Comparison of ENCODE assay signal across 12 cellular contexts in genomic region chr15:74265046-74265639, GRCh38. TPM values are rescaled to one million over a fixed set of nuclear protein-coding genes. Genes with fewer than 3 reads are reported as not detected.
DNase-seq lines count a peak whose midpoint lies in the region; ATAC-seq and TF ChIP-seq lines count a peak whose summit lies in the region.
"Had no signal": no experiment of that assay in that cellular context is flagged by ENCODE, and none has a peak within 500 bp of the region (broad histone marks: within the 10 kb centered on the region; RNA-seq: fewer than 3 reads in every experiment).

No MANE protein-coding gene starts in this region.

- peaks cover 31% of the 10 kb centered on the region for H3K27me3 Mint-ChIP-seq in activated T-cell treated with anti-CD3 and anti-CD28 coated beads, Interleukin-2, amount 50 U/mL, for 72 hours (ENCODE audit: low read depth)
- peaks cover 45% of the 10 kb centered on the region for H3K27me3 Mint-ChIP-seq in activated T-cell treated with anti-CD3 and anti-CD28 coated beads, Interleukin-2, amount 50 U/mL, for 4 hours (ENCODE audit: low read depth)
- H3K27me3 Mint-ChIP-seq in neural progenitor cell (ENCODE audit: insufficient read depth, low read depth), result peaks cover 27% of the 10 kb centered on the region

- ATAC-seq in activated T-cell treated with anti-CD3 and anti-CD28 coated beads, Interleukin-2, amount 50 U/mL, for 72 hours (replicated peaks in 1 of 2), result no peak
- ATAC-seq in activated T-cell treated with anti-CD3 and anti-CD28 coated beads, Interleukin-2, amount 50 U/mL, for 4 hours, result no peak
- ATAC-seq: mucosa of descending colon had no signal

- H3K9me3 Mint-ChIP-seq in activated T-cell treated with anti-CD3 and anti-CD28 coated beads, Interleukin-2, amount 50 U/mL, for 72 hours, result no peaks in the 10 kb centered on the region
- no peaks in the 10 kb centered on the region for H3K9me3 Mint-ChIP-seq in activated T-cell treated with anti-CD3 and anti-CD28 coated beads, Interleukin-2, amount 50 U/mL, for 4 hours
- H3K9me3 Mint-ChIP-seq in neural progenitor cell, result no peaks in the 10 kb centered on the region

- H3K27ac ChIP-seq in neural progenitor cell, result no peak overlapping the region
- H3K27ac ChIP-seq: stomach had no signal

- H2AFZ ChIP-seq in neural progenitor cell (replicated peaks), result no peak overlapping the region

- H3K79me2 ChIP-seq in neural progenitor cell (ENCODE audit: low read depth), result no peaks in the 10 kb centered on the region

- no peaks in the 10 kb centered on the region for H3K36me3 Mint-ChIP-seq in activated T-cell treated with anti-CD3 and anti-CD28 coated beads, Interleukin-2, amount 50 U/mL, for 72 hours (ENCODE audit: insufficient read depth in 2 of 2)
- no peaks in the 10 kb centered on the region for H3K36me3 Mint-ChIP-seq in activated T-cell treated with anti-CD3 and anti-CD28 coated beads, Interleukin-2, amount 50 U/mL, for 4 hours (ENCODE audit: insufficient read depth)
- H3K36me3 Mint-ChIP-seq in neural progenitor cell, result no peaks in the 10 kb centered on the region

- H3K4me2 ChIP-seq in neural progenitor cell, result no peak overlapping the region

- H3K4me3 ChIP-seq in choroid plexus epithelial cell (ENCODE audit: low read depth, low read length) (no peak overlapping the region), neural progenitor cell (no peak overlapping the region)
- H3K4me3 ChIP-seq: mucosa of descending colon, stomach had no signal

- H3K27me3 ChIP-seq in neural progenitor cell, result no peaks in the 10 kb centered on the region

- no peak overlapping the region for H3K27ac Mint-ChIP-seq in activated T-cell treated with anti-CD3 and anti-CD28 coated beads, Interleukin-2, amount 50 U/mL, for 72 hours
- H3K27ac Mint-ChIP-seq in neural progenitor cell, result no peak overlapping the region
- H3K27ac Mint-ChIP-seq: B cell had no signal

- no peaks in the 10 kb centered on the region for H3K36me3 ChIP-seq in neural progenitor cell
- H3K36me3 ChIP-seq: stomach had no signal

- no peak for TF ChIP-seq CTCF in choroid plexus epithelial cell (conservative IDR thresholded peaks at IDR 0.05; ENCODE audit: low read depth, low read length)
- TF ChIP-seq CTCF in neural progenitor cell (IDR thresholded peaks at IDR 0.05), result no peak

- peak; percentile 8 to 20 for DNase-seq in activated T-cell treated with anti-CD3 and anti-CD28 coated beads, Interleukin-2, amount 50 U/mL, for 72 hours
- no peak for DNase-seq in activated T-cell treated with anti-CD3 and anti-CD28 coated beads, Interleukin-2, amount 50 U/mL, for 4 hours
- DNase-seq in NAMALWA (ENCODE audit: low spot score) (peak; percentile 30), choroid plexus epithelial cell (ENCODE audit: low read depth) (peak; percentile 38), neural progenitor cell (ENCODE audit: low spot score) (peak; percentile 96), NOMO-1 treated with dmso at 0.1 percent for 144 hours (lab: John Stamatoyannopoulos, UW; ENCODE audit: unreplicated experiment) (no peak), T-helper 2 cell (no peak), DMS153 (lab: John Stamatoyannopoulos, UW) (no peak)
- DNase-seq: NCI-H146, stomach had no signal

- H3K4me1 Mint-ChIP-seq in activated T-cell treated with anti-CD3 and anti-CD28 coated beads, Interleukin-2, amount 50 U/mL, for 72 hours (ENCODE audit: low read depth), result no peaks in the 10 kb centered on the region
- no peaks in the 10 kb centered on the region for H3K4me1 Mint-ChIP-seq in activated T-cell treated with anti-CD3 and anti-CD28 coated beads, Interleukin-2, amount 50 U/mL, for 4 hours (ENCODE audit: low read depth)
- peaks cover 51% of the 10 kb centered on the region for H3K4me1 Mint-ChIP-seq in neural progenitor cell
- H3K4me1 Mint-ChIP-seq: B cell had no signal

- no peaks in the 10 kb centered on the region for H3K9me3 ChIP-seq in neural progenitor cell (ENCODE audit: low read depth)
- H3K9me3 ChIP-seq: mucosa of descending colon, stomach had no signal

- H4K20me1 ChIP-seq in neural progenitor cell (ENCODE audit: low read depth), result peaks cover 17% of the 10 kb centered on the region

- H3K4me1 ChIP-seq in neural progenitor cell, result peaks cover 16% of the 10 kb centered on the region
- H3K4me1 ChIP-seq: stomach had no signal

- H3K9ac ChIP-seq in neural progenitor cell, result no peak overlapping the region

- H3F3A ChIP-seq in neural progenitor cell (ENCODE audit: low read depth), result peaks cover 11% of the 10 kb centered on the region

- H3K4me3 Mint-ChIP-seq in activated T-cell treated with anti-CD3 and anti-CD28 coated beads, Interleukin-2, amount 50 U/mL, for 72 hours, result no peak overlapping the region
- H3K4me3 Mint-ChIP-seq in activated T-cell treated with anti-CD3 and anti-CD28 coated beads, Interleukin-2, amount 50 U/mL, for 4 hours, result no peak overlapping the region
- H3K4me3 Mint-ChIP-seq in neural progenitor cell, result peak overlapping the region; percentile 68
- H3K4me3 Mint-ChIP-seq: B cell had no signal

RNA-seq across cellular contexts. Expression of gene CCDC33, which starts 29.0 kb away (rescaled TPM):
- total RNA-seq in activated T-cell treated with anti-CD3 and anti-CD28 coated beads, Interleukin-2, amount 50 U/mL, for 72 hours, result not detected
- not detected for total RNA-seq in activated T-cell treated with anti-CD3 and anti-CD28 coated beads, Interleukin-2, amount 50 U/mL, for 4 hours
- total RNA-seq in neural progenitor cell (ENCODE audit: low replicate concordance), result 1.9 TPM in 1 of 2 replicates, not detected in the other
- total RNA-seq: B cell had no signal

Comparison
In these comparisons a context has a peak if more than half of its experiments do, and no peak if none do; other contexts are left out.
1. DNase-seq: peak in activated T-cell treated with anti-CD3 and anti-CD28 coated beads, Interleukin-2, amount 50 U/mL, for 72 hours (2 of 2), NAMALWA (single experiment), choroid plexus epithelial cell (single experiment) and neural progenitor cell (single experiment); none in activated T-cell treated with anti-CD3 and anti-CD28 coated beads, Interleukin-2, amount 50 U/mL, for 4 hours (single experiment), NOMO-1 treated with dmso at 0.1 percent for 144 hours (single experiment), T-helper 2 cell (0 of 5) and DMS153 (single experiment).